11 cellular contexts compared by ENCODE assay signal in genomic region chr3:46878796-46879436, GRCh38. TPM values are rescaled to one million over a fixed set of nuclear protein-coding genes. Genes with fewer than 3 reads are reported as not detected.
DNase-seq lines count a peak whose midpoint lies in the region; ATAC-seq and TF ChIP-seq lines count a peak whose summit lies in the region.
"Had no signal": no experiment of that assay in that cellular context is flagged by ENCODE, and none has a peak within 500 bp of the region (broad histone marks: within the 10 kb centered on the region; RNA-seq: fewer than 3 reads in every experiment).

No MANE protein-coding gene starts in this region.

- H3K14ac ChIP-seq in IMR-90 (replicated peaks; ENCODE audit: low read depth, low read length), result no peak overlapping the region

- no peak overlapping the region for H3K18ac ChIP-seq in IMR-90 (ENCODE audit: low read depth, low read length)

- POLR2A ChIA-PET in IMR-90 (lab: Charles Lee; ENCODE audit: unreplicated experiment), result no interaction called here

- no peak overlapping the region for H3K4ac ChIP-seq in IMR-90 (ENCODE audit: low read depth, low read length)

- H2AFZ ChIP-seq in IMR-90 (replicated peaks; ENCODE audit: low read length, poor library complexity), result peak overlapping the region; percentile 3
- no peak overlapping the region for H2AFZ ChIP-seq in hepatocyte

- ATAC-seq in GM19452 (IDR thresholded peaks at IDR 0.05; ENCODE audit: unreplicated experiment), result peak; percentile 76
- ATAC-seq in IMR-90 (ENCODE audit: low read depth), result peak; percentile 6; the same call in 1 of the 2 replicates
- peak; percentile 47 for ATAC-seq in upper lobe of right lung

- H3K79me1 ChIP-seq in IMR-90 (ENCODE audit: low read depth in 1 of 2, low read length in 2 of 2), result no peaks in the 10 kb centered on the region

- H3K36me3 ChIP-seq in IMR-90 (ENCODE audit: control insufficient read depth, insufficient read depth, low read length) (no peaks in the 10 kb centered on the region), hepatocyte (replicated peaks; ENCODE audit: insufficient read depth, low read depth) (no peaks in the 10 kb centered on the region), upper lobe of right lung (no peaks in the 10 kb centered on the region)

- H3K27me3 ChIP-seq in IMR-90 (ENCODE audit: control insufficient read depth, insufficient read depth, low read length), result peaks cover 42% of the 10 kb centered on the region
- H3K27me3 ChIP-seq in hepatocyte, result peaks cover 24% of the 10 kb centered on the region
- H3K27me3 ChIP-seq in upper lobe of right lung, result peaks cover 29% of the 10 kb centered on the region

- H3K9me3 ChIP-seq in IMR-90 (ENCODE audit: control insufficient read depth, insufficient read depth, low read length) (no peaks in the 10 kb centered on the region), hepatocyte (ENCODE audit: low read depth) (no peaks in the 10 kb centered on the region), upper lobe of right lung (no peaks in the 10 kb centered on the region)

- no peak overlapping the region for H2BK120ac ChIP-seq in IMR-90 (ENCODE audit: low read depth, low read length)

- BruUV-seq in IMR-90 (replicated peaks; lab: Mats Ljungman, UMichigan), result no TSS peak

- no peak overlapping the region for H3K23ac ChIP-seq in IMR-90 (ENCODE audit: low read depth, low read length)

- no peak for TF ChIP-seq POLR2A in IMR-90 (IDR thresholded peaks at IDR 0.05; ENCODE audit: low read depth, low read length)

- no peak for TF ChIP-seq RAD21 in IMR-90 (IDR thresholded peaks at IDR 0.05; ENCODE audit: low read length)

- H3K4me1 ChIP-seq in IMR-90 (ENCODE audit: control insufficient read depth, insufficient read depth, low read length), result no peaks in the 10 kb centered on the region
- H3K4me1 ChIP-seq in hepatocyte (ENCODE audit: insufficient read depth), result peaks cover 57% of the 10 kb centered on the region
- peaks cover 18% of the 10 kb centered on the region for H3K4me1 ChIP-seq in upper lobe of right lung

- no peak overlapping the region for H3K56ac ChIP-seq in IMR-90 (ENCODE audit: extremely low read depth, insufficient read depth, low read length)

- CTCF ChIA-PET in IMR-90 (lab: Yijun Ruan, JAX), result no interaction called here

- dilution Hi-C loops in IMR-90 (cut with HindIII; ENCODE audit: low sequenced_read_pairs, unreplicated experiment), result no loop called here

- H4K5ac ChIP-seq in IMR-90 (ENCODE audit: low read depth, low read length), result no peak overlapping the region

- no peak overlapping the region for H2BK20ac ChIP-seq in IMR-90 (ENCODE audit: low read depth, low read length)

- H3K79me2 ChIP-seq in hepatocyte, result peaks cover 13% of the 10 kb centered on the region

- intact Hi-C loops in IMR-90 (cut with micrococcal nuclease), result no loop called here
- intact Hi-C loops in upper lobe of right lung (cut with DNase I), result no loop called here

- no peak overlapping the region for H3K9ac ChIP-seq in IMR-90 (ENCODE audit: low read depth, low read length)

- H4K8ac ChIP-seq in IMR-90 (ENCODE audit: low read depth in 2 of 2, low read length in 2 of 2), result no peak overlapping the region

- H2AK9ac ChIP-seq in IMR-90 (replicated peaks; ENCODE audit: low read depth, low read length, poor library complexity), result peak overlapping the region; percentile 25

- TF ChIP-seq CTCF in IMR-90 (conservative IDR thresholded peaks at IDR 0.05; ENCODE audit: low read depth, low read length) (no peak), hepatocyte (IDR thresholded peaks at IDR 0.05; ENCODE audit: poor library complexity) (no peak), upper lobe of right lung (IDR thresholded peaks at IDR 0.05) (no peak)

- H3K4me3 ChIP-seq in IMR-90 (ENCODE audit: insufficient read depth, low read depth, low read length), result no peak overlapping the region
- no peak overlapping the region for H3K4me3 ChIP-seq in hepatocyte
- H3K4me3 ChIP-seq in upper lobe of right lung, result no peak overlapping the region

- no peak overlapping the region for H3K27ac ChIP-seq in IMR-90 (ENCODE audit: insufficient read depth, low read length)
- H3K27ac ChIP-seq in hepatocyte, result peak overlapping the region; percentile 44
- H3K27ac ChIP-seq in upper lobe of right lung, result no peak overlapping the region

- no peaks in the 10 kb centered on the region for H3K9me2 ChIP-seq in hepatocyte (replicated peaks; ENCODE audit: insufficient read depth)

- DNase-seq in IMR-90 (no peak), hepatocyte (ENCODE audit: low spot score) (peak; percentile 71), upper lobe of right lung (no peak), G401 (ENCODE audit: low spot score) (no peak), NCI-H2029 treated with DMSO at 0.1 percent for 48 hours (lab: John Stamatoyannopoulos, UW) (no peak)
- DNase-seq in activated CD8-positive, alpha-beta memory T cell treated with anti-CD3 and anti-CD28 coated beads, Interleukin-2, amount 50 U/mL, for 48 hours, result no peak
- DNase-seq: activated B cell treated with CpG ODN at 0.5 μM for 24 hours, hypothalamus had no signal

- no CpG with 5 or more reads among the region's 2 CpGs for whole genome bisulfite sequencing in IMR-90 (ENCODE audit: extremely low coverage in 2 of 2, insufficient read length in 1 of 2), 2 experiments
- WGBS in hepatocyte (ENCODE audit: low lambda C conversion rate, missing lambda C conversion rate), result 21% methylated on average over 2 of the region's 2 CpGs

- in situ Hi-C loops in IMR-90 (cut with MboI; ENCODE audit: low sequenced_read_pairs) (loop anchor here (25.0 kb wide), 1 partner anchor 392 kb away; the partner anchor contains the start of gene RTP3), G401 (cut with HindIII; ENCODE audit: low sequenced_read_pairs) (no loop called here)

- H2AK5ac ChIP-seq in IMR-90 (ENCODE audit: low read depth, low read length), result no peak overlapping the region

- H3K4me2 ChIP-seq in IMR-90 (ENCODE audit: low read depth, low read length) (no peak overlapping the region), hepatocyte (peak overlapping the region; percentile 26)

- H2BK5ac ChIP-seq in IMR-90 (ENCODE audit: low read depth, low read length, poor library complexity, severe bottlenecking), result no peak overlapping the region

- 0 out of 2 replicates have a peak, but pooled peaks cover 3% of the 10 kb centered on the region for H3K9me1 ChIP-seq in IMR-90 (ENCODE audit: insufficient read depth, low read length)

- H4K91ac ChIP-seq in IMR-90 (ENCODE audit: insufficient read depth, low read depth, low read length), result no peak overlapping the region

- H2BK15ac ChIP-seq in IMR-90 (ENCODE audit: low read depth, low read length), result no peak overlapping the region

- H4K20me1 ChIP-seq in IMR-90 (ENCODE audit: insufficient read depth, low read length), result no peaks in the 10 kb centered on the region
- H4K20me1 ChIP-seq in hepatocyte (ENCODE audit: insufficient read depth, poor library complexity, severe bottlenecking), result no peaks in the 10 kb centered on the region

TF ChIP-seq in IMR-90, 13 proteins besides CTCF, POLR2A, EP300 and RAD21:
- no peak for TF ChIP-seq FOS (IDR thresholded peaks at IDR 0.05; ENCODE audit: low read depth, low read length)
- no peak for TF ChIP-seq CHD1 (IDR thresholded peaks at IDR 0.05; ENCODE audit: low read depth, low read length)
- TF ChIP-seq MAFK (IDR thresholded peaks at IDR 0.05; ENCODE audit: low read depth, low read length), result no peak
- TF ChIP-seq SMC3 (IDR thresholded peaks at IDR 0.05; ENCODE audit: low read depth, low read length), result no peak
- no peak for TF ChIP-seq RCOR1 (IDR thresholded peaks at IDR 0.05; ENCODE audit: insufficient replicate concordance, low read length)
- TF ChIP-seq USF2 (IDR thresholded peaks at IDR 0.05; ENCODE audit: low read depth, low read length), result no peak
- no peak for TF ChIP-seq MXI1 (IDR thresholded peaks at IDR 0.05; ENCODE audit: borderline replicate concordance, low read depth, low read length)
- no peak for TF ChIP-seq CEBPB (IDR thresholded peaks at IDR 0.05; ENCODE audit: low read depth, low read length)
- TF ChIP-seq ELK1 (IDR thresholded peaks at IDR 0.05; ENCODE audit: borderline replicate concordance, low read depth, low read length), result no peak
- no peak for TF ChIP-seq RFX5 (IDR thresholded peaks at IDR 0.05; ENCODE audit: low read depth, low read length)

RNA-seq across cellular contexts. Expression of gene PTH1R, which starts 1.4 kb away (rescaled TPM):
- total RNA-seq in IMR-90 (2012; rRNA removed), result under 0.01 and 0.18 TPM in 2 replicates
- 0.15 and 0.56 TPM in 2 replicates for polyA plus RNA-seq in IMR-90 (2012; rRNA removed)
- polyA plus RNA-seq in IMR-90 (2012; cell fraction: cytosol; rRNA removed), result 0.24 and 0.28 TPM in 2 replicates
- 0.23 and 0.77 TPM in 2 replicates for polyA plus RNA-seq in IMR-90 (2012; cell fraction: nucleus; rRNA removed; ENCODE audit: low replicate concordance)
- 13.9 and 14.5 TPM in 2 replicates for total RNA-seq in hepatocyte
- 29.4 and 31.0 TPM in 2 replicates for polyA plus RNA-seq in hepatocyte
- 14.9 TPM for total RNA-seq in upper lobe of right lung
- total RNA-seq in G401 (2014; rRNA removed; shearing (Covaris generic)), result 14.8 and 23.6 TPM in 2 replicates
- total RNA-seq: activated B cell treated with CpG ODN at 0.5 μM for 24 hours, OCI-LY7 had no signal

RNA-seq across cellular contexts. Expression of gene MYL3, which starts 15.7 kb away (rescaled TPM):
- total RNA-seq in IMR-90 (2012; rRNA removed) (not detected in 2 replicates), hepatocyte (5.8 and 9.5 TPM in 2 replicates), upper lobe of right lung (3.8 TPM)
- polyA plus RNA-seq in IMR-90 (2012; rRNA removed) (0.09 TPM in 1 of 2 replicates, not detected in the other), hepatocyte (7.4 and 9.7 TPM in 2 replicates)
- polyA plus RNA-seq in IMR-90 (2012; cell fraction: cytosol; rRNA removed), result not detected in 2 replicates
- not detected in 2 replicates for polyA plus RNA-seq in IMR-90 (2012; cell fraction: nucleus; rRNA removed; ENCODE audit: low replicate concordance)
- total RNA-seq in G401 (2014; rRNA removed; shearing (Covaris generic)), result 5.8 and 7.4 TPM in 2 replicates
- total RNA-seq: activated B cell treated with CpG ODN at 0.5 μM for 24 hours, dermis microvascular lymphatic vessel endothelial cell, OCI-LY7 had no signal

Comparison
In these comparisons a context has a peak if more than half of its experiments do, and no peak if none do; other contexts are left out.
1. ATAC-seq: peak in every context shown above with its lines; median percentile 76 in GM19452; 47 in upper lobe of right lung; 6 in IMR-90.
2. RNA of gene PTH1R, which starts 1.4 kb away (total RNA-seq): 14.9 TPM in upper lobe of right lung (single experiment), 14.8 to 23.6 TPM in G401 and 13.9 to 14.5 TPM in hepatocyte; under 0.01 to 0.18 TPM in IMR-90; every median in the first group is over 10 times any median in the second.